Comparison of ENCODE assay signal across 9 cellular contexts in genomic region chr1:164320780-164321683, GRCh38.
DNase-seq lines count a peak whose midpoint lies in the region; ATAC-seq and TF ChIP-seq lines count a peak whose summit lies in the region.
"Had no signal": no experiment of that assay in that cellular context is flagged by ENCODE, and none has a peak within 500 bp of the region (broad histone marks: within the 10 kb centered on the region; RNA-seq: fewer than 3 reads in every experiment).

No MANE protein-coding gene starts in this region.

- DNase-seq in NCI-H1417 (lab: John Stamatoyannopoulos, UW) = peak; percentile 63 to 74 (median 74)
- no peak for DNase-seq in NCI-H1417 treated with DMSO at 0.1 percent for 48 hours (lab: John Stamatoyannopoulos, UW)
- no peak for DNase-seq in lung (ENCODE audit: low spot score)
- peak; percentile 64 for DNase-seq in upper lobe of right lung
- DNase-seq in activated T-helper 2 cell treated with anti-CD3 and anti-CD28 coated beads, Interferon-gamma antibody, Interleukin-2, Interleukin-4, amounts not matched to agents 10 μg/mL and 5 μg/mL and 100 μg/mL, durations not matched to agents 14 hours and 24 hours and 36 hours (ENCODE audit: low spot score) = no peak
- no peak for DNase-seq in stimulated activated naive CD4-positive, alpha-beta T cell treated with Interleukin-2 at 50 U/mL for 16 hours (lab: John Stamatoyannopoulos, UW)
- no peak for DNase-seq in midbrain (lab: John Stamatoyannopoulos, UW)

- H3K36me3 Mint-ChIP-seq in activated T-helper 2 cell treated with anti-CD3 and anti-CD28 coated beads, Interferon-gamma antibody, Interleukin-2, Interleukin-4, amounts not matched to agents 10 μg/mL and 5 μg/mL and 100 μg/mL, durations not matched to agents 14 hours and 24 hours and 36 hours (ENCODE audit: low read depth) = no peaks in the 10 kb centered on the region

- no peak overlapping the region for H3K27ac Mint-ChIP-seq in activated T-helper 2 cell treated with anti-CD3 and anti-CD28 coated beads, Interferon-gamma antibody, Interleukin-2, Interleukin-4, amounts not matched to agents 10 μg/mL and 5 μg/mL and 100 μg/mL, durations not matched to agents 14 hours and 24 hours and 36 hours

- intact Hi-C loops in upper lobe of right lung (cut with DNase I) = no loop called here
- intact Hi-C loops in activated T-helper 2 cell treated with anti-CD3 and anti-CD28 coated beads, Interferon-gamma antibody, Interleukin-2, Interleukin-4, amounts not matched to agents 10 μg/mL and 5 μg/mL and 100 μg/mL, durations not matched to agents 14 hours and 24 hours and 36 hours (cut with micrococcal nuclease) = no loop called here

- no peaks in the 10 kb centered on the region for H3K4me1 Mint-ChIP-seq in activated T-helper 2 cell treated with anti-CD3 and anti-CD28 coated beads, Interferon-gamma antibody, Interleukin-2, Interleukin-4, amounts not matched to agents 10 μg/mL and 5 μg/mL and 100 μg/mL, durations not matched to agents 14 hours and 24 hours and 36 hours (ENCODE audit: low read depth)

- H3K4me3 Mint-ChIP-seq in activated T-helper 2 cell treated with anti-CD3 and anti-CD28 coated beads, Interferon-gamma antibody, Interleukin-2, Interleukin-4, amounts not matched to agents 10 μg/mL and 5 μg/mL and 100 μg/mL, durations not matched to agents 14 hours and 24 hours and 36 hours (ENCODE audit: low read depth) = no peak overlapping the region

- no peaks in the 10 kb centered on the region for H3K9me3 ChIP-seq in endocrine pancreas (ENCODE audit: control insufficient read depth, low read length)
- peaks cover 0 to 3% of the 10 kb centered on the region in 2 donors for H3K9me3 ChIP-seq in lung (ENCODE audit: control insufficient read depth in 2 of 2, insufficient read depth in 1 of 2, low read length in 1 of 2)
- H3K9me3 ChIP-seq in upper lobe of right lung = no peaks in the 10 kb centered on the region

- H3K4me1 ChIP-seq in endocrine pancreas (ENCODE audit: control insufficient read depth, insufficient read depth, low read length) = no peaks in the 10 kb centered on the region
- H3K4me1 ChIP-seq in lung (ENCODE audit: control insufficient read depth in 2 of 2, insufficient read depth in 2 of 2, low read length in 2 of 2) = peaks cover 0 to 4% of the 10 kb centered on the region in 2 donors
- no peaks in the 10 kb centered on the region for H3K4me1 ChIP-seq in upper lobe of right lung

- H3K27ac ChIP-seq in lung (ENCODE audit: low read depth in 1 of 2, low read length in 1 of 2) (no peak overlapping the region), upper lobe of right lung (no peak overlapping the region)

- no peak overlapping the region for H3K9ac ChIP-seq in endocrine pancreas (ENCODE audit: control insufficient read depth, insufficient read depth, low read length)

- peak overlapping the region; percentile 50 for H3K4me3 ChIP-seq in endocrine pancreas (ENCODE audit: control insufficient read depth, insufficient read depth, low read length)
- H3K4me3 ChIP-seq in lung = peak overlapping the region; percentile 35
- peak overlapping the region; percentile 45 for H3K4me3 ChIP-seq in upper lobe of right lung

- peaks cover 4% of the 10 kb centered on the region for H3K27me3 Mint-ChIP-seq in activated T-helper 2 cell treated with anti-CD3 and anti-CD28 coated beads, Interferon-gamma antibody, Interleukin-2, Interleukin-4, amounts not matched to agents 10 μg/mL and 5 μg/mL and 100 μg/mL, durations not matched to agents 14 hours and 24 hours and 36 hours (ENCODE audit: low read depth)

- peaks cover 5% of the 10 kb centered on the region for H3K9me3 Mint-ChIP-seq in activated T-helper 2 cell treated with anti-CD3 and anti-CD28 coated beads, Interferon-gamma antibody, Interleukin-2, Interleukin-4, amounts not matched to agents 10 μg/mL and 5 μg/mL and 100 μg/mL, durations not matched to agents 14 hours and 24 hours and 36 hours

- 5 to 7% methylated on average over 55 of the region's 55 CpGs for WGBS in lung, 2 donors

- no peak for TF ChIP-seq CTCF in lung (IDR thresholded peaks at IDR 0.05; ENCODE audit: control extremely low read depth, extremely low read depth)
- no peak for TF ChIP-seq CTCF in upper lobe of right lung (IDR thresholded peaks at IDR 0.05)

- H3K27me3 ChIP-seq in endocrine pancreas (ENCODE audit: control insufficient read depth, insufficient read depth, low read length) (peaks cover 2% of the 10 kb centered on the region), lung (ENCODE audit: control insufficient read depth, insufficient read depth) (no peaks in the 10 kb centered on the region), upper lobe of right lung (peaks cover 5% of the 10 kb centered on the region)

- H3K36me3 ChIP-seq in endocrine pancreas (ENCODE audit: control insufficient read depth, insufficient read depth, low read length) = no peaks in the 10 kb centered on the region
- H3K36me3 ChIP-seq in lung (ENCODE audit: control insufficient read depth in 2 of 2, insufficient read depth in 2 of 2, low read length in 2 of 2) = no peaks in the 10 kb centered on the region
- no peaks in the 10 kb centered on the region for H3K36me3 ChIP-seq in upper lobe of right lung

- ATAC-seq in lung (ENCODE audit: insufficient read depth, low FRiP score) (peak; percentile 42), upper lobe of right lung (peak; percentile 67)
- ATAC-seq: sciatic nerve had no signal

Comparison
In these comparisons a context has a peak if more than half of its experiments do, and no peak if none do; other contexts are left out.
1. DNase-seq: peak in NCI-H1417 (3 of 3) and upper lobe of right lung (single experiment); none in NCI-H1417 treated with DMSO at 0.1 percent for 48 hours (single experiment), lung (single experiment), activated T-helper 2 cell treated with anti-CD3 and anti-CD28 coated beads, Interferon-gamma antibody, Interleukin-2, Interleukin-4, amounts not matched to agents 10 μg/mL and 5 μg/mL and 100 μg/mL, durations not matched to agents 14 hours and 24 hours and 36 hours (single experiment), stimulated activated naive CD4-positive, alpha-beta T cell treated with Interleukin-2 at 50 U/mL for 16 hours (single experiment) and midbrain (single experiment).
2. Peak in every context shown above with its lines, with median percentiles within 50 percentile points of each other: H3K4me3 ChIP-seq.